In the genomic region with DNA sequence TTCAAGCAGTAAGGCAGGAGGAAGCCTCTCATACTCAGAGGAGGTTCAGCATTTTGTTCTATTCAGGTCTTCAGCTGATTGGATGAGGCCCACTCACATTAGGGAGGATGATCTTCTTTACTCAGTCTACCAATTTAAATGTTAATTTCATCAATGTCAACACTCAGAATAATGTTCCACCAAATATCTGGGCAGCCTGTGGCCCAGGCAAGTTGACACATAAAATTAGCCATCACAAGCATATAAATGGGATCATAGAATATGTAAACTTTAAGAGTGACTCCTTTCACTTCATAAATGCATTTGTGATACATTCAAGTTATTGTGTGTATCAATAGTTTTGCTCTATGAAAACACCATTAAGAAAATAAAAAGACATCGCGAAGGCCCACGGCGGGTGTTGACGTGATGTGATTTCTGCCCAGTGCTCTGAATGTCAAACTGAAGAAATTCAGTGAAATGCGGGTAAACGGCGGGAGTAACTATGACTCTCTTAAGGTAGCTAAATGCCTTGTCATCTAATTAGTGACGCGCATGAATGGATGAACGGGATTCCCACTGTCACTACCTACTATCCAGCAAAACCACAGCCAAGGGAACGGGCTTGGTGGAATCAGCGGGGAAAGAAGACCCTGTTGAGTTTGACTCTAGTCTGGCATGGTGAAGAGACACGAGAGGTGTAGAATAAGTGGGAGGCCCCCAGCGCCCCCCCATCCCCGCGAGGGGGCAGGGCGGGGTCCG, we compare ENCODE assay signal across 24 cellular contexts.
DNase-seq lines count a peak whose midpoint lies in the region; ATAC-seq and TF ChIP-seq lines count a peak whose summit lies in the region.
"Had no signal": no experiment of that assay in that cellular context is flagged by ENCODE, and none has a peak within 500 bp of the region (broad histone marks: within the 10 kb centered on the region; RNA-seq: fewer than 3 reads in every experiment).

No MANE protein-coding gene starts in this region.

- no peak overlapping the region for H3K4me3 ChIP-seq in AG04449 (ENCODE audit: low read depth, low read length)
- no peak overlapping the region for H3K4me3 ChIP-seq in hepatocyte
- H3K4me3 ChIP-seq in SK-N-SH (ENCODE audit: low read depth in 2 of 2, low read length in 1 of 2) = no peak overlapping the region
- H3K4me3 ChIP-seq: BLaER1 treated with 17β-estradiol and CSF1 and Interleukin-3, amounts not matched to agents 10 nM and 100 nM; tibial artery had no signal

- H3K27ac Mint-ChIP-seq in WTC11 = no peak overlapping the region
- H3K27ac Mint-ChIP-seq in activated CD4-positive, alpha-beta T cell treated with anti-CD3 and anti-CD28 coated beads, Interleukin-2, amount 10 ng/mL, durations not matched to agents 7 days and 5 days = no peak overlapping the region
- H3K27ac Mint-ChIP-seq: activated CD8-positive, alpha-beta T cell treated with anti-CD3 and anti-CD28 coated beads, Interleukin-2, amount 10 ng/mL, durations not matched to agents 7 days and 5 days; H9; stimulated activated naive CD8-positive, alpha-beta T cell treated with anti-CD3 and anti-CD28 coated beads, Interleukin-15, Interleukin-2, amounts not matched to agents 100 ng/mL and 50 ng/mL, for 24 hours had no signal

- no peak overlapping the region for H3K9ac ChIP-seq in SK-N-SH
- H3K9ac ChIP-seq: BLaER1 treated with 17β-estradiol and CSF1 and Interleukin-3, amounts not matched to agents 10 nM and 100 nM had no signal

- H2AFZ ChIP-seq in hepatocyte (no peak overlapping the region), SK-N-SH (ENCODE audit: low read depth) (no peak overlapping the region)

- peaks cover 9% of the 10 kb centered on the region for H3K36me3 Mint-ChIP-seq in WTC11
- no peaks in the 10 kb centered on the region for H3K36me3 Mint-ChIP-seq in activated CD4-positive, alpha-beta T cell treated with anti-CD3 and anti-CD28 coated beads, Interleukin-2, amount 10 ng/mL, durations not matched to agents 7 days and 5 days (ENCODE audit: low read depth)

- no peak overlapping the region for H3K4me3 Mint-ChIP-seq in WTC11
- no peak overlapping the region for H3K4me3 Mint-ChIP-seq in activated CD4-positive, alpha-beta T cell treated with anti-CD3 and anti-CD28 coated beads, Interleukin-2, amount 10 ng/mL, durations not matched to agents 7 days and 5 days
- H3K4me3 Mint-ChIP-seq: activated CD8-positive, alpha-beta T cell treated with anti-CD3 and anti-CD28 coated beads, Interleukin-2, amount 10 ng/mL, durations not matched to agents 7 days and 5 days; central memory CD8-positive, alpha-beta T cell; H9; stimulated activated naive CD8-positive, alpha-beta T cell treated with anti-CD3 and anti-CD28 coated beads, Interleukin-15, Interleukin-2, amounts not matched to agents 100 ng/mL and 50 ng/mL, for 24 hours had no signal

- H3K27me3 ChIP-seq in hepatocyte (no peaks in the 10 kb centered on the region), SK-N-SH (ENCODE audit: insufficient read depth) (no peaks in the 10 kb centered on the region)
- H3K27me3 ChIP-seq: BLaER1 treated with 17β-estradiol and CSF1 and Interleukin-3, amounts not matched to agents 10 nM and 100 nM; foreskin keratinocyte; tibial artery had no signal

- no peak for ATAC-seq in WTC11
- ATAC-seq: activated CD4-positive, CD25-positive, alpha-beta regulatory T cell treated with anti-CD3 and anti-CD28 coated beads, Interleukin-2, amount 50 U/mL, for 24 hours; activated CD8-positive, alpha-beta T cell treated with anti-CD3 and anti-CD28 coated beads, Interleukin-2, amount 10 ng/mL, durations not matched to agents 7 days and 5 days; foreskin keratinocyte had no signal

- no peaks in the 10 kb centered on the region for H4K20me1 ChIP-seq in hepatocyte (ENCODE audit: insufficient read depth, poor library complexity, severe bottlenecking)
- no peaks in the 10 kb centered on the region for H4K20me1 ChIP-seq in SK-N-SH (ENCODE audit: insufficient read depth)
- H4K20me1 ChIP-seq: BLaER1 treated with 17β-estradiol and CSF1 and Interleukin-3, amounts not matched to agents 10 nM and 100 nM had no signal

- POLR2A ChIA-PET in AG04449 (lab: Yijun Ruan, JAX) = no interaction called here
- POLR2A ChIA-PET in WTC11 (lab: Charles Lee) = no interaction called here
- POLR2A ChIA-PET in activated CD4-positive, alpha-beta T cell treated with anti-CD3 and anti-CD28 coated beads, Interleukin-2, amount 10 ng/mL, durations not matched to agents 7 days and 5 days (lab: Charles Lee) = no interaction called here
- POLR2A ChIA-PET in SK-N-SH (lab: Yijun Ruan, JAX) = no interaction called here

- H3K4me1 Mint-ChIP-seq in WTC11 = peaks cover 10% of the 10 kb centered on the region
- no peaks in the 10 kb centered on the region for H3K4me1 Mint-ChIP-seq in activated CD4-positive, alpha-beta T cell treated with anti-CD3 and anti-CD28 coated beads, Interleukin-2, amount 10 ng/mL, durations not matched to agents 7 days and 5 days
- H3K4me1 Mint-ChIP-seq: central memory CD8-positive, alpha-beta T cell had no signal

- no peak overlapping the region for H3K4me2 ChIP-seq in hepatocyte
- H3K4me2 ChIP-seq in SK-N-SH = no peak overlapping the region
- H3K4me2 ChIP-seq: BLaER1 treated with 17β-estradiol and CSF1 and Interleukin-3, amounts not matched to agents 10 nM and 100 nM had no signal

- peaks cover 4% of the 10 kb centered on the region; the same call in 1 of the 2 replicates for H3K27me3 Mint-ChIP-seq in WTC11 (ENCODE audit: low read depth)
- H3K27me3 Mint-ChIP-seq in activated CD4-positive, alpha-beta T cell treated with anti-CD3 and anti-CD28 coated beads, Interleukin-2, amount 10 ng/mL, durations not matched to agents 7 days and 5 days = no peaks in the 10 kb centered on the region
- H3K27me3 Mint-ChIP-seq: central memory CD8-positive, alpha-beta T cell had no signal

- H3K9me2 ChIP-seq in hepatocyte (replicated peaks; ENCODE audit: insufficient read depth) (no peaks in the 10 kb centered on the region), SK-N-SH (no peaks in the 10 kb centered on the region)

- H3K36me3 ChIP-seq in hepatocyte (replicated peaks; ENCODE audit: insufficient read depth, low read depth) (no peaks in the 10 kb centered on the region), SK-N-SH (replicated peaks in 1 of 2; ENCODE audit: control insufficient read depth in 1 of 2, insufficient read depth in 2 of 2, low read length in 1 of 2) (no peaks in the 10 kb centered on the region)
- H3K36me3 ChIP-seq: tibial artery had no signal

- no peak for TF ChIP-seq RAD21 in SK-N-SH (IDR thresholded peaks at IDR 0.05; ENCODE audit: low read length)

- WGBS in hepatocyte (ENCODE audit: low lambda C conversion rate, missing lambda C conversion rate) = 94% methylated on average over 14 of the region's 19 CpGs
- 74% methylated on average over 19 of the region's 19 CpGs for WGBS in SK-N-SH (ENCODE audit: low lambda C conversion rate)

- H3K27ac ChIP-seq in epithelial cell of prostate = no peak overlapping the region
- H3K27ac ChIP-seq in hepatocyte = no peak overlapping the region
- H3K27ac ChIP-seq in SK-N-SH (ENCODE audit: low read depth in 2 of 2, low read length in 1 of 2) = no peak overlapping the region
- H3K27ac ChIP-seq: BLaER1 treated with 17β-estradiol and CSF1 and Interleukin-3, amounts not matched to agents 10 nM and 100 nM; foreskin keratinocyte; tibial artery had no signal

- H3K4me1 ChIP-seq in hepatocyte (ENCODE audit: insufficient read depth) = no peaks in the 10 kb centered on the region
- no peaks in the 10 kb centered on the region for H3K4me1 ChIP-seq in SK-N-SH (ENCODE audit: control insufficient read depth in 1 of 2, insufficient read depth in 2 of 2, low read depth in 1 of 2, low read length in 1 of 2)
- H3K4me1 ChIP-seq: foreskin keratinocyte, tibial artery had no signal

- peaks cover 9% of the 10 kb centered on the region for H3K9me3 Mint-ChIP-seq in WTC11
- peaks cover 8% of the 10 kb centered on the region for H3K9me3 Mint-ChIP-seq in activated CD4-positive, alpha-beta T cell treated with anti-CD3 and anti-CD28 coated beads, Interleukin-2, amount 10 ng/mL, durations not matched to agents 7 days and 5 days

- no peaks in the 10 kb centered on the region for H3K9me3 ChIP-seq in hepatocyte (ENCODE audit: low read depth)
- no peaks in the 10 kb centered on the region for H3K9me3 ChIP-seq in SK-N-SH

- TF ChIP-seq CTCF in AG04449 (IDR thresholded peaks at IDR 0.05; ENCODE audit: insufficient read depth, low read length, missing control alignments) (no peak), WTC11 (IDR thresholded peaks at IDR 0.05) (no peak), hepatocyte (IDR thresholded peaks at IDR 0.05; ENCODE audit: poor library complexity) (no peak), SK-N-SH (IDR thresholded peaks at IDR 0.05) (no peak)

- no peak for TF ChIP-seq EP300 in SK-N-SH (IDR thresholded peaks at IDR 0.05; ENCODE audit: borderline replicate concordance in 1 of 2, low read depth in 1 of 2, low read length in 1 of 2)

- CTCF ChIA-PET in AG04449 (lab: Yijun Ruan, JAX) = no interaction called here
- CTCF ChIA-PET in WTC11 (lab: Charles Lee) = no interaction called here
- CTCF ChIA-PET in activated CD4-positive, alpha-beta T cell treated with anti-CD3 and anti-CD28 coated beads, Interleukin-2, amount 10 ng/mL, durations not matched to agents 7 days and 5 days (lab: Charles Lee) = no interaction called here
- CTCF ChIA-PET in SK-N-SH (lab: Yijun Ruan, JAX) = no interaction called here

- peak; percentile 19 for DNase-seq in AG04449 (ENCODE audit: low read depth, low spot score)
- no peak for DNase-seq in WTC11 (ENCODE audit: low spot score)
- peak; percentile 16 for DNase-seq in epithelial cell of prostate (ENCODE audit: low read depth, low spot score)
- peak; percentile 3 for DNase-seq in hepatocyte (ENCODE audit: low spot score)
- DNase-seq in kidney glomerular epithelial cell (lab: John Stamatoyannopoulos, UW) = no peak
- DNase-seq in stimulated activated CD4-positive, alpha-beta T cell treated with anti-CD3 and anti-CD28 coated beads, Interleukin-12 subunit alpha, Interleukin-12 subunit beta, amount 100 ng/mL, for 4 hours = no peak
- no peak for DNase-seq in activated CD4-positive, alpha-beta T cell treated with anti-CD3 and anti-CD28 coated beads, Interleukin-2, amount 10 ng/mL, durations not matched to agents 7 days and 5 days
- no peak for DNase-seq in SK-N-SH
- DNase-seq: activated CD8-positive, alpha-beta T cell treated with anti-CD3 and anti-CD28 coated beads, Interleukin-2, amount 10 ng/mL, durations not matched to agents 7 days and 5 days; activated T-cell treated with anti-CD3 and anti-CD28 coated beads, Interleukin-2, amount 50 U/mL, for 1 hour; foreskin keratinocyte; H9; hippocampal formation; islet precursor cell; NCI-H1436; NK-92 treated with Interleukin-12 subunit alpha and Interleukin-12 subunit beta, amount 100 ng/mL, for 24 hours; occipital lobe; SIG-M5; stimulated activated CD4-positive, alpha-beta T cell treated with anti-CD3 and anti-CD28 coated beads, Interleukin-4, amount 100 ng/mL, for 4 hours; tibial artery had no signal

- H3F3A ChIP-seq in SK-N-SH (replicated peaks; ENCODE audit: insufficient read depth) = no peaks in the 10 kb centered on the region

- H3K79me2 ChIP-seq in hepatocyte (no peaks in the 10 kb centered on the region), SK-N-SH (ENCODE audit: insufficient read depth) (no peaks in the 10 kb centered on the region)

TF ChIP-seq in WTC11, 78 proteins besides CTCF, POLR2A, EP300 and RAD21 (continues in another document):
- peak; percentile 92 for TF ChIP-seq ZNF416 (CRISPR knock-in tag; IDR thresholded peaks at IDR 0.05)

TF ChIP-seq in SK-N-SH, 30 proteins besides CTCF, POLR2A, EP300 and RAD21 (continues in another document):
- no peak for TF ChIP-seq CHD2 (IDR thresholded peaks at IDR 0.05; ENCODE audit: low read length, partially characterized antibody)

Comparison
In these comparisons a context has a peak if more than half of its experiments do, and no peak if none do; other contexts are left out.
1. DNase-seq: peak in AG04449 (single experiment), epithelial cell of prostate (single experiment) and hepatocyte (single experiment); none in WTC11 (single experiment), kidney glomerular epithelial cell (single experiment), stimulated activated CD4-positive, alpha-beta T cell treated with anti-CD3 and anti-CD28 coated beads, Interleukin-12 subunit alpha, Interleukin-12 subunit beta, amount 100 ng/mL, for 4 hours (single experiment), activated CD4-positive, alpha-beta T cell treated with anti-CD3 and anti-CD28 coated beads, Interleukin-2, amount 10 ng/mL, durations not matched to agents 7 days and 5 days (single experiment) and SK-N-SH (single experiment).